In the genomic region with DNA sequence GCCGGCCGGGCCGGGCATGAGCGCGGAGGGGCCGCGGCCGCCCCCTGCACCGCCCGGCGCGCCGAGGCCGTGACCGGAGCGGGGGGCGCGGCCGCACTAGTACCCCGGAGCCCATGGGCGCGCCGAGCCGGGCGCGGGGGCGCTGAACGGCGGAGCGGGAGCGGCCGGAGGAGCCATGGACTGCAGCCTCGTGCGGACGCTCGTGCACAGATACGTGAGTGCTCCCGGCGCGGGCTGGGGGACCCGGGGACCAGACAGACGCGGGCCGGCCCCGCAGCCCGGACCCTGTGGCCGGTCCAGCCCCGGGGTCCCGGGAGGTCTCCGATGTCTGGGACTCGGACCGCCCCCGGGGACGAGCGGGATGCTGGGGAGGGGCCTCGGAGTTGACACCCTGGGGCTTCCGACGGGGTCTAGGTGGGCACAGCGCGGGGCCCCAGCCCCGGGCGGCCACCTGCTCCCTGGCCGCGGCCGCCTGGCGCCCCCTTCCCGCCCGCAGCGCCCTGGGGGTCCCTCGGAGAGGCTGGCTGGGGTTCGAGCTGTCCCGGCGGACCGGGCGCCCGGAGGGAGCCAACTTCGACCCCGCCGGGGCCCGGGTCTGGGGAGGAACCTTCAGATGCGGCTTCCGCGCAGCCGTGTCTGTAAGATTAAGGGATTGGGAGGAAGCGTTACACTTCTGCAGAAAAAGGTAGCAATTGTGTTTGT, we compare ENCODE assay signal across 8 cellular contexts. TPM values are rescaled to one million over a fixed set of nuclear protein-coding genes. Genes with fewer than 3 reads are reported as not detected.
DNase-seq lines count a peak whose midpoint lies in the region; ATAC-seq, FAIRE-seq and TF ChIP-seq lines count a peak whose summit lies in the region.

No MANE protein-coding gene starts in this region.

- FAIRE-seq in HepG2 (lab: Jason Lieb, UNC) = no peak

- peak overlapping the region; percentile 43 to 95 (median 74) for H3K27ac Mint-ChIP-seq in CD4-positive, alpha-beta memory T cell
- peak overlapping the region; percentile 75 for H3K27ac Mint-ChIP-seq in stimulated activated effector memory CD8-positive, alpha-beta T cell treated with anti-CD3 and anti-CD28 coated beads, Interleukin-12 subunit alpha, Interleukin-12 subunit beta, amount 100 ng/mL, for 72 hours

- intact Hi-C loops in CD4-positive, alpha-beta memory T cell (cut with micrococcal nuclease) = loop anchor here (10.0 kb wide), 1 partner anchor 604 kb away; a partner anchor contains a TSS
- intact Hi-C loops in HepG2 (cut with micrococcal nuclease; ENCODE audit: unreplicated experiment) = loop anchor here (2.0 to 5.0 kb wide), 2 partner anchors 30 to 457 kb away; no protein-coding TSS in a partner anchor

- TF ChIP-seq CTCF in HepG2 (CRISPR knock-in tag; IDR thresholded peaks at IDR 0.05) = no peak

- peak overlapping the region; percentile 86 to 93 (median 91) for H3K4me3 Mint-ChIP-seq in CD4-positive, alpha-beta memory T cell
- H3K4me3 Mint-ChIP-seq in stimulated activated effector memory CD8-positive, alpha-beta T cell treated with anti-CD3 and anti-CD28 coated beads, Interleukin-12 subunit alpha, Interleukin-12 subunit beta, amount 100 ng/mL, for 72 hours = peak overlapping the region; percentile 85

- H3K4me2 ChIP-seq in HepG2 (ENCODE audit: low read depth, low read length) = peak overlapping the region; percentile 96

- no TSS peak for BruUV-seq in HepG2 (replicated peaks; lab: Mats Ljungman, UMichigan)

- H3K27ac ChIP-seq in CD4-positive, alpha-beta memory T cell (ENCODE audit: low read depth, low read length) = peak overlapping the region; percentile 46
- H3K27ac ChIP-seq in SK-N-MC = no peak overlapping the region
- H3K27ac ChIP-seq in HepG2 (ENCODE audit: extremely low read length, insufficient read depth, low read length) = peak overlapping the region; percentile 83

- peaks cover 0 to 10% of the 10 kb centered on the region in 2 donors for H3K36me3 Mint-ChIP-seq in CD4-positive, alpha-beta memory T cell
- H3K36me3 Mint-ChIP-seq in stimulated activated effector memory CD8-positive, alpha-beta T cell treated with anti-CD3 and anti-CD28 coated beads, Interleukin-12 subunit alpha, Interleukin-12 subunit beta, amount 100 ng/mL, for 72 hours = peaks cover 8% of the 10 kb centered on the region

- H3K4me1 Mint-ChIP-seq in CD4-positive, alpha-beta memory T cell = peaks cover 42 to 70% (median 53%) of the 10 kb centered on the region in 4 donors
- peaks cover 56% of the 10 kb centered on the region for H3K4me1 Mint-ChIP-seq in stimulated activated effector memory CD8-positive, alpha-beta T cell treated with anti-CD3 and anti-CD28 coated beads, Interleukin-12 subunit alpha, Interleukin-12 subunit beta, amount 100 ng/mL, for 72 hours

- TF ChIP-seq RAD21 in HepG2 (CRISPR knock-in tag; IDR thresholded peaks at IDR 0.05) = no peak

- no peak for TF ChIP-seq POLR2A in HepG2 (IDR thresholded peaks at IDR 0.05; ENCODE audit: insufficient read depth in 1 of 2, low read depth in 2 of 2, low read length in 2 of 2)

- H3K9ac ChIP-seq in SK-N-MC (ENCODE audit: insufficient read length) = peak overlapping the region; percentile 83
- peak overlapping the region; percentile 92 for H3K9ac ChIP-seq in HepG2 (ENCODE audit: insufficient read depth, low read depth, low read length)

- CTCF ChIA-PET in CD4-positive, alpha-beta memory T cell (lab: Charles Lee; ENCODE audit: partially characterized antibody) = interaction anchor here (0.9 kb wide), 1 partner anchor 52 kb away, joined by 4 read pairs; no protein-coding TSS in a partner anchor
- CTCF ChIA-PET in HepG2 (lab: Yijun Ruan, JAX; ENCODE audit: low intra/inter-chr PET ratio, low total read pairs) = no interaction called here

- ATAC-seq in GM19043 (IDR thresholded peaks at IDR 0.05; ENCODE audit: low read depth, unreplicated experiment) (peak; percentile 16), HG03135 (IDR thresholded peaks at IDR 0.05; ENCODE audit: unreplicated experiment) (peak; percentile 25), HepG2 (peak; percentile 4; the same call in 2 of the 3 replicates)
- ATAC-seq in stimulated activated effector memory CD8-positive, alpha-beta T cell treated with anti-CD3 and anti-CD28 coated beads, Interleukin-12 subunit alpha, Interleukin-12 subunit beta, amount 100 ng/mL, for 72 hours = peak; percentile 35

- peaks cover 31% of the 10 kb centered on the region for H4K20me1 ChIP-seq in HepG2 (ENCODE audit: insufficient read depth, low read length)

- H3K9me3 ChIP-seq in CD4-positive, alpha-beta memory T cell (ENCODE audit: control insufficient read depth in 1 of 2, low read length in 2 of 2) = no peaks in the 10 kb centered on the region
- H3K9me3 ChIP-seq in SK-N-MC (ENCODE audit: low read depth, low read length) = no peaks in the 10 kb centered on the region
- H3K9me3 ChIP-seq in HepG2 (ENCODE audit: low read length) = no peaks in the 10 kb centered on the region

- peak overlapping the region; percentile 39 to 68 for H3K4me3 ChIP-seq in CD4-positive, alpha-beta memory T cell (ENCODE audit: low read length in 2 of 2)
- H3K4me3 ChIP-seq in SK-N-MC (peak overlapping the region; percentile 76), HepG2 (replicated peaks in 1 of 3; ENCODE audit: insufficient read depth in 1 of 3, low read depth in 2 of 3, low read length in 3 of 3) (peak overlapping the region; percentile 88 to 96 (median 90))

- H2AFZ ChIP-seq in HepG2 (ENCODE audit: low read length) = no peak overlapping the region

- no peaks in the 10 kb centered on the region for H3K27me3 ChIP-seq in CD4-positive, alpha-beta memory T cell (ENCODE audit: insufficient read depth, low read length)
- H3K27me3 ChIP-seq in HepG2 (ENCODE audit: control insufficient read depth in 1 of 2, insufficient read depth in 2 of 2, low read length in 2 of 2) = no peaks in the 10 kb centered on the region; a peak in 1 of 5 replicates

- POLR2A ChIA-PET in CD4-positive, alpha-beta memory T cell (lab: Charles Lee; ENCODE audit: partially characterized antibody) = interaction anchor here (0.7 to 1.2 kb wide), 2 partner anchors 93 to 102 kb away, joined by 3 to 4 read pairs; a partner anchor contains a TSS
- POLR2A ChIA-PET in HepG2 (lab: Yijun Ruan, JAX) = interaction anchor here (1.0 to 1.4 kb wide), 3 partner anchors 20 to 203 kb away, joined by 3 to 4 read pairs (median 3); no protein-coding TSS in a partner anchor

- 2% methylated on average over 9 of the region's 85 CpGs for WGBS in HepG2 (ENCODE audit: low lambda C conversion rate)

- peaks cover 44% of the 10 kb centered on the region for H3K4me1 ChIP-seq in CD4-positive, alpha-beta memory T cell (ENCODE audit: insufficient read depth, low read length)
- H3K4me1 ChIP-seq in HepG2 (ENCODE audit: insufficient read depth, low read length) = peaks cover 55% of the 10 kb centered on the region

- no peaks in the 10 kb centered on the region for H3K27me3 Mint-ChIP-seq in CD4-positive, alpha-beta memory T cell

- TF ChIP-seq EP300 in HepG2 (IDR thresholded peaks at IDR 0.05; ENCODE audit: low read depth in 2 of 2, low read length in 2 of 2) (no peak), HepG2 (CRISPR knock-in tag; IDR thresholded peaks at IDR 0.05; ENCODE audit: borderline replicate concordance) (no peak)

- H3K9me3 Mint-ChIP-seq in CD4-positive, alpha-beta memory T cell = no peaks in the 10 kb centered on the region
- H3K9me3 Mint-ChIP-seq in stimulated activated effector memory CD8-positive, alpha-beta T cell treated with anti-CD3 and anti-CD28 coated beads, Interleukin-12 subunit alpha, Interleukin-12 subunit beta, amount 100 ng/mL, for 72 hours = no peaks in the 10 kb centered on the region

- no peaks in the 10 kb centered on the region for H3K36me3 ChIP-seq in CD4-positive, alpha-beta memory T cell (ENCODE audit: insufficient read depth, low read length)
- H3K36me3 ChIP-seq in SK-N-MC (ENCODE audit: insufficient read depth, low read length) = no peaks in the 10 kb centered on the region
- H3K36me3 ChIP-seq in HepG2 (replicated peaks in 1 of 2; ENCODE audit: control insufficient read depth in 1 of 2, insufficient read depth in 2 of 2, low read length in 2 of 2) = peaks cover 4 to 15% of the 10 kb centered on the region in 2 experiments

- peaks cover 55% of the 10 kb centered on the region for H3K79me2 ChIP-seq in HepG2 (ENCODE audit: insufficient read depth, low read length)

- DNase-seq in CD4-positive, alpha-beta memory T cell = peak in 4 of 5 donors; percentile 20 to 48 (median 28)
- DNase-seq in SK-N-MC (ENCODE audit: low read depth, low spot score) (no peak), HepG2 (ENCODE audit: low spot score) (no peak), cerebellar cortex (ENCODE audit: low spot score) (no peak)
- DNase-seq in central memory CD4-positive, alpha-beta T cell = peak; percentile 15
- peak; percentile 18 to 73 for DNase-seq in stimulated activated effector memory CD8-positive, alpha-beta T cell treated with anti-CD3 and anti-CD28 coated beads, Interleukin-12 subunit alpha, Interleukin-12 subunit beta, amount 100 ng/mL, for 72 hours (ENCODE audit: low spot score in 2 of 2)

- in situ Hi-C loops in HepG2 (cut with HindIII; ENCODE audit: extremely low pct_ligation_motif_present, low pct_unique_long_range_greater_than_20kb) = no loop called here

RNA-seq across cellular contexts. Expression of a gene that starts 0.6 kb away (rescaled TPM):
- total RNA-seq in CD4-positive, alpha-beta memory T cell = 10 to 100 TPM; 50.2 to 50.5 TPM
- 10 to 100 TPM in 1 of 2 donors, 1 to 10 TPM in 1; 1.1 to 11.2 TPM for polyA plus RNA-seq in CD4-positive, alpha-beta memory T cell
- total RNA-seq in HepG2 (2016; rRNA removed; fragmentation: Illumina TruSeq; extraction: Trizol) = 18.4 and 18.9 TPM in 2 replicates
- total RNA-seq in HepG2 (2016; cell fraction: cytosol; rRNA removed; fragmentation: Illumina TruSeq; extraction: Trizol; ENCODE audit: low read depth) = 5.5 and 6.6 TPM in 2 replicates
- 13.9 and 19.4 TPM in 2 replicates for total RNA-seq in HepG2 (2016; cell fraction: insoluble cytoplasmic fraction; rRNA removed; fragmentation: Illumina TruSeq; extraction: Trizol)
- 12.7 and 14.7 TPM in 2 replicates for total RNA-seq in HepG2 (2016; cell fraction: membrane; rRNA removed; fragmentation: Illumina TruSeq; extraction: Trizol)
- total RNA-seq in HepG2 (2016; cell fraction: nucleus; rRNA removed; fragmentation: Illumina TruSeq; extraction: Trizol) = 44.6 and 51.9 TPM in 2 replicates
- polyA plus RNA-seq in HepG2 (2011; rRNA removed) = 20.1 and 24.0 TPM in 2 replicates
- polyA plus RNA-seq in HepG2 (2011; cell fraction: cytosol; rRNA removed) = 13.1 and 13.2 TPM in 2 replicates
- 168 and 195 TPM in 2 replicates for polyA plus RNA-seq in HepG2 (2011; cell fraction: nucleus; rRNA removed)
- polyA plus RNA-seq in HepG2 (2012) = 36.8 and 55.4 TPM in 2 replicates
- 1.3 and 1.5 TPM in 2 replicates for polyA plus RNA-seq in HepG2 (2016; cell fraction: cytosol; fragmentation: Illumina TruSeq; extraction: Trizol; ENCODE audit: low read depth)
- 12.9 TPM in 2 replicates for polyA plus RNA-seq in HepG2 (2016; cell fraction: insoluble cytoplasmic fraction; fragmentation: Illumina TruSeq; extraction: Trizol; ENCODE audit: low read depth)
- polyA plus RNA-seq in HepG2 (2016; cell fraction: membrane; fragmentation: Illumina TruSeq; extraction: Trizol; ENCODE audit: low read depth) = 3.0 and 3.7 TPM in 2 replicates
- polyA plus RNA-seq in HepG2 (2016; cell fraction: nucleus; fragmentation: Illumina TruSeq; extraction: Trizol; ENCODE audit: insufficient read depth, low read depth) = 72.0 and 87.4 TPM in 2 replicates
- polyA minus RNA-seq in HepG2 (2011; rRNA and poly(A)+ RNA removed; ENCODE audit: low replicate concordance) = 14.4 and 71.9 TPM in 2 replicates
- polyA minus RNA-seq in HepG2 (2011; cell fraction: cytosol; rRNA and poly(A)+ RNA removed) = 42.1 and 46.7 TPM in 2 replicates
- polyA minus RNA-seq in HepG2 (2011; cell fraction: nucleus; rRNA and poly(A)+ RNA removed) = 107 and 137 TPM in 2 replicates

Comparison
In these comparisons a context has a peak if more than half of its experiments do, and no peak if none do; other contexts are left out.
1. DNase-seq: peak in CD4-positive, alpha-beta memory T cell (4 of 5), central memory CD4-positive, alpha-beta T cell (single experiment) and stimulated activated effector memory CD8-positive, alpha-beta T cell treated with anti-CD3 and anti-CD28 coated beads, Interleukin-12 subunit alpha, Interleukin-12 subunit beta, amount 100 ng/mL, for 72 hours (2 of 2); none in SK-N-MC (single experiment), HepG2 (single experiment) and cerebellar cortex (single experiment).
2. Peak in every context shown above with its lines, with median percentiles within 50 percentile points of each other: H3K4me3 ChIP-seq and ATAC-seq.